ENCODE assay signal across 8 cellular contexts in genomic region chr7:101173752-101174244, GRCh38. TPM values are rescaled to one million over a fixed set of nuclear protein-coding genes. Genes with fewer than 3 reads are reported as not detected.
DNase-seq lines count a peak whose midpoint lies in the region; ATAC-seq and TF ChIP-seq lines count a peak whose summit lies in the region.

No MANE protein-coding gene starts in this region.

- H3K9ac ChIP-seq in MM.1S (ENCODE audit: low read length), result no peak overlapping the region

- H3F3A ChIP-seq in MM.1S (ENCODE audit: insufficient read depth, low read length), result no peaks in the 10 kb centered on the region

- 0 out of 2 replicates have a peak, but pooled peaks cover 3% of the 10 kb centered on the region for H3K4me1 ChIP-seq in MM.1S (ENCODE audit: low read length)

- intact Hi-C loops in posterior vena cava (cut with DNase I), result no loop called here

- ATAC-seq in GM19035 (IDR thresholded peaks at IDR 0.05; ENCODE audit: unreplicated experiment) (peak; percentile 46), HG02763 (IDR thresholded peaks at IDR 0.05; ENCODE audit: unreplicated experiment) (no peak)

- H3K27me3 ChIP-seq in MM.1S (replicated peaks; ENCODE audit: insufficient read depth, low read length), result peaks cover 96% of the 10 kb centered on the region

- H4K20me1 ChIP-seq in MM.1S (ENCODE audit: insufficient read depth, low read length), result no peaks in the 10 kb centered on the region

- TF ChIP-seq CTCF in MM.1S (IDR thresholded peaks at IDR 0.05; ENCODE audit: low read length) (no peak), epithelial cell of esophagus (IDR thresholded peaks at IDR 0.05; ENCODE audit: insufficient read depth, low read depth, low read length, missing control alignments) (no peak)

- no peak overlapping the region for H3K4me2 ChIP-seq in MM.1S (ENCODE audit: low read depth, low read length)

- no peaks in the 10 kb centered on the region for H3K9me2 ChIP-seq in MM.1S (replicated peaks; ENCODE audit: insufficient read depth, low read length)

- peak; percentile 33 for DNase-seq in MM.1S
- peak; percentile 54 for DNase-seq in activated CD4-positive, alpha-beta T cell treated with anti-CD3 and anti-CD28 coated beads, Interleukin-2, amount 50 U/mL, for 1 hour
- peak; percentile 72 for DNase-seq in epithelial cell of esophagus (ENCODE audit: low read depth)
- DNase-seq in stimulated activated CD4-positive, alpha-beta T cell treated with anti-CD3 and anti-CD28 coated beads, Interleukin-2, amount 100 ng/mL, for 24 hours, result peak; percentile 69 to 76
- DNase-seq in posterior vena cava (ENCODE audit: low spot score), result no peak
- DNase-seq in Kasumi-1 (lab: John Stamatoyannopoulos, UW), result no peak

- no peak overlapping the region for H3K27ac ChIP-seq in MM.1S (ENCODE audit: low read length)

- no peak overlapping the region for H3K4me3 ChIP-seq in MM.1S (ENCODE audit: low read length)
- H3K4me3 ChIP-seq in epithelial cell of esophagus (ENCODE audit: low read length), result no peak overlapping the region

- H3K36me3 ChIP-seq in MM.1S (replicated peaks; ENCODE audit: insufficient read depth, low read length), result no peaks in the 10 kb centered on the region

- H2AFZ ChIP-seq in MM.1S (ENCODE audit: low read length), result no peak overlapping the region

- H3K79me2 ChIP-seq in MM.1S (ENCODE audit: low read length), result no peaks in the 10 kb centered on the region

- H3K9me3 ChIP-seq in MM.1S (replicated peaks; ENCODE audit: insufficient read depth, low read length), result no peaks in the 10 kb centered on the region

RNA-seq across cellular contexts. Expression of gene NAT16, which starts 6.3 kb away (rescaled TPM):
- not detected for total RNA-seq in posterior vena cava

RNA-seq across cellular contexts. Expression of gene VGF, which starts 8.4 kb away (rescaled TPM):
- total RNA-seq in posterior vena cava, result not detected

RNA-seq across cellular contexts. Expression of gene AP1S1, which starts 19.5 kb away (rescaled TPM):
- 10 to 100 TPM; 21.5 to 22.7 TPM for total RNA-seq in posterior vena cava

RNA-seq across cellular contexts. Expression of gene MOGAT3, which starts 27.0 kb away (rescaled TPM):
- not detected for total RNA-seq in posterior vena cava

RNA-seq across cellular contexts. Expression of gene PLOD3, which starts 43.6 kb away (rescaled TPM):
- 10 to 100 TPM; 59.6 to 64.3 TPM for total RNA-seq in posterior vena cava

Comparison
In these comparisons a context has a peak if more than half of its experiments do, and no peak if none do; other contexts are left out.
1. DNase-seq: peak in MM.1S (single experiment), activated CD4-positive, alpha-beta T cell treated with anti-CD3 and anti-CD28 coated beads, Interleukin-2, amount 50 U/mL, for 1 hour (single experiment), epithelial cell of esophagus (single experiment) and stimulated activated CD4-positive, alpha-beta T cell treated with anti-CD3 and anti-CD28 coated beads, Interleukin-2, amount 100 ng/mL, for 24 hours (2 of 2); none in posterior vena cava (single experiment) and Kasumi-1 (0 of 2).